In the genomic region with DNA sequence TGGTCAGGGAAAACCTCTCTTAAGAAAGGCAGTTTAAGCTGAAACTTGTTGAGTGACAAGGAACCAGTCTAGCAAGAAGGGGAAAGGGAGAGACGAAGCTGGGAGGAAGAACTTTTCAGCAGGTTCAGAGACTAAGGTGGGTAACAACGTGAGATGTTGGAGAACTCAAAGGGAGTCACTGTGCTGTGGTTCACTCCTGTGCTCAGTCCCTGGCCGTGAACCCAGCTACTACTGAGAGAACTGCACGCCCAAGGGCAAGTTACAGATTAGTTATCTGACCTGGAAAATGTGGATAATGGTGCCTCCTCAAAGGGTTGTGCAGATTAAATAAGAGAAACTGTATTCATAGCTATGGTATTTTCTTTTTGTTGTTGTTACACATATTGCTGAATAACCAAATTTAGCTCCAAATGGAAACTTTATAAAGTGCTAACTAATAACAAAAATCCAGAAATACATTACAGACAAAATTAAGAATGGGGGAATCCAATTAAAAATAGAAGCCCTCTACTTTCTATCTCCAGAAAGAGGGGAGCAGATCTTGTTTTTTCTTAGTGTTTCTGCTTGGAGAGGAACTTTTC, we compare ENCODE assay signal across 21 cellular contexts. TPM values are rescaled to one million over a fixed set of nuclear protein-coding genes. Genes with fewer than 3 reads are reported as not detected.
A peak's percentile ranks its signal among the peaks of the same experiment; 100 is the strongest.
DNase-seq lines count a peak whose midpoint lies in the region; ATAC-seq and TF ChIP-seq lines count a peak whose summit lies in the region.
"Had no signal": no experiment of that assay in that cellular context is flagged by ENCODE, and none has a peak within 500 bp of the region (broad histone marks: within the 10 kb centered on the region; RNA-seq: fewer than 3 reads in every experiment).

No MANE protein-coding gene starts in this region.

- H3K4ac ChIP-seq in trophoblast cell (ENCODE audit: low read depth, low read length), result no peak overlapping the region

- CTCF ChIA-PET in CD4-positive, alpha-beta T cell (lab: Charles Lee), result no interaction called here
- CTCF ChIA-PET in OCI-LY7 (lab: Charles Lee; ENCODE audit: unreplicated experiment), result no interaction called here

- no peak overlapping the region for H4K8ac ChIP-seq in trophoblast cell (ENCODE audit: low read depth, low read length)

- BruUV-seq in OCI-LY7 (replicated peaks; lab: Mats Ljungman, UMichigan), result no TSS peak

- DNase-seq in CD4-positive, alpha-beta T cell, result no peak
- DNase-seq in OCI-M1 (lab: John Stamatoyannopoulos, UW) (peak; percentile 53), chondrocyte (ENCODE audit: low spot score) (no peak), trophoblast cell (peak; percentile 67 to 84), OCI-LY7 (ENCODE audit: low spot score) (no peak), NCI-H1092 treated with DMSO at 0.1 percent for 48 hours (lab: John Stamatoyannopoulos, UW) (no peak), colonic mucosa (no peak)
- DNase-seq: activated CD4-positive, alpha-beta T cell treated with anti-CD3 and anti-CD28 coated beads for 4 hours; CD8-positive, alpha-beta T cell; DMS53; hippocampal formation; islet precursor cell; mammary epithelial cell; MM.1S; natural killer cell; NCI-H82; spleen; substantia nigra had no signal

- peak overlapping the region; percentile 50 for H3K4me3 Mint-ChIP-seq in CD4-positive, alpha-beta T cell
- no peak overlapping the region for H3K4me3 Mint-ChIP-seq in chondrocyte (ENCODE audit: unreplicated experiment)
- H3K4me3 Mint-ChIP-seq: CD8-positive, alpha-beta T cell; natural killer cell had no signal

- no peak overlapping the region for H2BK5ac ChIP-seq in trophoblast cell (ENCODE audit: low read depth, low read length, poor library complexity)

- H3K9me2 ChIP-seq in OCI-LY7 (ENCODE audit: insufficient read depth, low read length), result no peaks in the 10 kb centered on the region; the same call in 1 of the 2 replicates

- H2AK5ac ChIP-seq in trophoblast cell (ENCODE audit: low read length), result no peak overlapping the region

- no peaks in the 10 kb centered on the region for H3K27me3 ChIP-seq in CD4-positive, alpha-beta T cell (ENCODE audit: control insufficient read depth, insufficient read depth, low read length)
- H3K27me3 ChIP-seq in trophoblast cell (ENCODE audit: insufficient read depth, low read length) (no peaks in the 10 kb centered on the region), colonic mucosa (no peaks in the 10 kb centered on the region)
- H3K27me3 ChIP-seq: spleen had no signal

- no CpG with 5 or more reads among the region's 4 CpGs for WGBS in trophoblast cell (ENCODE audit: extremely low coverage, insufficient coverage, insufficient read length)

- peaks cover 66% of the 10 kb centered on the region for H3K4me1 Mint-ChIP-seq in CD4-positive, alpha-beta T cell (ENCODE audit: low read depth)
- peaks cover 43% of the 10 kb centered on the region for H3K4me1 Mint-ChIP-seq in chondrocyte (ENCODE audit: low read depth)

- no peak for TF ChIP-seq CTCF in CD4-positive, alpha-beta T cell (IDR thresholded peaks at IDR 0.05)
- TF ChIP-seq CTCF in chondrocyte (IDR thresholded peaks at IDR 0.05) (no peak), OCI-LY7 (conservative IDR thresholded peaks at IDR 0.05; ENCODE audit: low read length) (no peak), colonic mucosa (IDR thresholded peaks at IDR 0.05) (no peak)

- ATAC-seq in CD4-positive, alpha-beta T cell (ENCODE audit: poor library complexity), result no peak
- ATAC-seq in HG03354 (IDR thresholded peaks at IDR 0.05; ENCODE audit: poor library complexity, severe bottlenecking, unreplicated experiment), result no peak
- ATAC-seq: CD8-positive, alpha-beta T cell; natural killer cell had no signal

- H2BK120ac ChIP-seq in trophoblast cell (ENCODE audit: insufficient read depth, low read length, poor library complexity), result no peak overlapping the region

- H4K20me1 ChIP-seq in OCI-LY7 (ENCODE audit: insufficient read depth, low read length), result peaks cover 5% of the 10 kb centered on the region; the same call in 1 of the 2 replicates

- peaks cover 16% of the 10 kb centered on the region for H3K79me1 ChIP-seq in trophoblast cell (ENCODE audit: low read length)

- no peak overlapping the region for H2AFZ ChIP-seq in trophoblast cell (ENCODE audit: insufficient read depth, low read length, poor library complexity)
- no peak overlapping the region for H2AFZ ChIP-seq in OCI-LY7 (ENCODE audit: low read length)

- H3K9ac ChIP-seq in trophoblast cell (ENCODE audit: low read length) (no peak overlapping the region), colonic mucosa (ENCODE audit: low read depth in 2 of 2, low read length in 2 of 2) (no peak overlapping the region)

- H4K12ac ChIP-seq in trophoblast cell (ENCODE audit: low read depth, low read length), result no peak overlapping the region

- no peak overlapping the region for H3K23ac ChIP-seq in trophoblast cell (ENCODE audit: low read length)

- H3K27me3 Mint-ChIP-seq in CD4-positive, alpha-beta T cell, result no peaks in the 10 kb centered on the region
- no peaks in the 10 kb centered on the region for H3K27me3 Mint-ChIP-seq in chondrocyte (ENCODE audit: low read depth)

- intact Hi-C loops in CD4-positive, alpha-beta T cell (cut with DNase I, micrococcal nuclease), result loop anchor here (5.0 kb wide), 1 partner anchor 672 kb away; a partner anchor contains a TSS
- intact Hi-C loops in OCI-LY7 (cut with micrococcal nuclease; ENCODE audit: unreplicated experiment) (loop anchor here (10.0 kb wide), 1 partner anchor 560 kb away; a partner anchor contains a TSS), colonic mucosa (cut with DNase I) (no loop called here)

- no peaks in the 10 kb centered on the region for H3K9me3 ChIP-seq in CD4-positive, alpha-beta T cell (ENCODE audit: control insufficient read depth, low read length)
- H3K9me3 ChIP-seq in trophoblast cell (ENCODE audit: insufficient read depth, low read depth, low read length) (no peaks in the 10 kb centered on the region), OCI-LY7 (ENCODE audit: low read length) (peaks cover 7% of the 10 kb centered on the region; the same call in 1 of the 2 replicates), colonic mucosa (no peaks in the 10 kb centered on the region)
- H3K9me3 ChIP-seq: spleen had no signal

- H3K36me3 ChIP-seq in trophoblast cell (ENCODE audit: control insufficient read depth in 1 of 2, insufficient read depth in 2 of 2, low read length in 2 of 2) (peaks cover 2% of the 10 kb centered on the region in 2 experiments), OCI-LY7 (ENCODE audit: insufficient read depth, low read length) (no peaks in the 10 kb centered on the region; the same call in 1 of the 2 replicates), colonic mucosa (no peaks in the 10 kb centered on the region)
- H3K36me3 ChIP-seq: spleen had no signal

- no peak overlapping the region for H3K27ac Mint-ChIP-seq in CD4-positive, alpha-beta T cell
- peak overlapping the region; percentile 52 for H3K27ac Mint-ChIP-seq in chondrocyte (ENCODE audit: unreplicated experiment)
- H3K27ac Mint-ChIP-seq: activated T-helper 2 cell treated with anti-CD3 and anti-CD28 coated beads, Interferon-gamma antibody, Interleukin-2, Interleukin-4, amounts not matched to agents 10 μg/mL and 5 μg/mL and 100 μg/mL, durations not matched to agents 14 hours and 24 hours and 36 hours; CD8-positive, alpha-beta T cell; natural killer cell had no signal

- H3K4me1 ChIP-seq in trophoblast cell (ENCODE audit: control insufficient read depth in 1 of 2, insufficient read depth in 2 of 2, low read length in 2 of 2) (peaks cover 8 to 20% of the 10 kb centered on the region in 2 experiments), OCI-LY7 (ENCODE audit: insufficient read depth, low read length, poor library complexity, severe bottlenecking) (peaks cover 10% of the 10 kb centered on the region), colonic mucosa (peaks cover 7% of the 10 kb centered on the region)

- H3K9me3 Mint-ChIP-seq in CD4-positive, alpha-beta T cell, result no peaks in the 10 kb centered on the region
- no peaks in the 10 kb centered on the region for H3K9me3 Mint-ChIP-seq in chondrocyte (ENCODE audit: low read depth)
- H3K9me3 Mint-ChIP-seq: CD8-positive, alpha-beta T cell; natural killer cell had no signal

- no peak overlapping the region for H3K4me3 ChIP-seq in trophoblast cell (ENCODE audit: low read depth, low read length)
- no peak overlapping the region for H3K4me3 ChIP-seq in OCI-LY7 (ENCODE audit: low read depth, low read length, poor library complexity, severe bottlenecking)
- H3K4me3 ChIP-seq in colonic mucosa, result no peak overlapping the region
- H3K4me3 ChIP-seq: SK-N-MC, spleen had no signal

- H2BK12ac ChIP-seq in trophoblast cell (ENCODE audit: low read length), result no peak overlapping the region

- H3K14ac ChIP-seq in trophoblast cell (ENCODE audit: low read length), result no peak overlapping the region

- H3K27ac ChIP-seq in CD4-positive, alpha-beta T cell (ENCODE audit: low read depth, low read length), result no peak overlapping the region
- H3K27ac ChIP-seq in trophoblast cell (ENCODE audit: low read depth, low read length) (peak overlapping the region; percentile 27), OCI-LY7 (ENCODE audit: low read depth, low read length, poor library complexity, severe bottlenecking) (no peak overlapping the region), colonic mucosa (no peak overlapping the region)
- H3K27ac ChIP-seq: SK-N-MC, spleen had no signal

- H4K91ac ChIP-seq in trophoblast cell (ENCODE audit: low read depth, low read length), result no peak overlapping the region

- POLR2A ChIA-PET in CD4-positive, alpha-beta T cell (lab: Charles Lee), result interaction anchor here (1.5 kb wide), 1 partner anchor 20 kb away, joined by 3 read pairs; no protein-coding TSS in a partner anchor
- POLR2A ChIA-PET in OCI-LY7 (lab: Charles Lee), result interaction anchor here (0.9 kb wide), 1 partner anchor 27 kb away, joined by 3 read pairs; no protein-coding TSS in a partner anchor

- H3K4me2 ChIP-seq in trophoblast cell (ENCODE audit: low read length), result peak overlapping the region; percentile 2
- H3K4me2 ChIP-seq in OCI-LY7 (ENCODE audit: low read length), result no peak overlapping the region

- H3K79me2 ChIP-seq in trophoblast cell (ENCODE audit: control insufficient read depth, insufficient read depth, low read length, poor library complexity), result peaks cover 6% of the 10 kb centered on the region
- H3K79me2 ChIP-seq in OCI-LY7 (ENCODE audit: insufficient read depth, low read depth, low read length), result peaks cover 14% of the 10 kb centered on the region

- peaks cover 15% of the 10 kb centered on the region for H3K36me3 Mint-ChIP-seq in CD4-positive, alpha-beta T cell (ENCODE audit: low read depth)
- no peaks in the 10 kb centered on the region for H3K36me3 Mint-ChIP-seq in chondrocyte (ENCODE audit: low read depth)
- H3K36me3 Mint-ChIP-seq: natural killer cell had no signal

- H3K18ac ChIP-seq in trophoblast cell (ENCODE audit: low read length), result no peak overlapping the region

RNA-seq across cellular contexts. Expression of a gene that starts 2.9 kb away (rescaled TPM):
- 10 to 100 TPM; 28.4 to 30.6 TPM for total RNA-seq in CD4-positive, alpha-beta T cell
- 15.9 to 20.6 TPM (median 16.3 TPM) in 3 replicates for total RNA-seq in chondrocyte
- polyA plus RNA-seq in trophoblast cell (2013), result 11.0 and 11.3 TPM in 2 replicates
- 15.6 and 16.6 TPM in 2 replicates for total RNA-seq in OCI-LY7 (2014; rRNA removed; shearing (Covaris generic))
- 15.6 and 17.3 TPM in 2 replicates for total RNA-seq in OCI-LY7 (2022)
- 10 to 100 TPM; 11.2 to 16.2 TPM for total RNA-seq in colonic mucosa

Comparison
In these comparisons a context has a peak if more than half of its experiments do, and no peak if none do; other contexts are left out.
1. DNase-seq: peak in OCI-M1 (single experiment) and trophoblast cell (2 of 2); none in CD4-positive, alpha-beta T cell (0 of 10), chondrocyte (single experiment), OCI-LY7 (single experiment), NCI-H1092 treated with DMSO at 0.1 percent for 48 hours (single experiment) and colonic mucosa (single experiment).